ENCODE assay signal across 1 cellular context in genomic region chr1:230957580-230957989, GRCh38.
TF ChIP-seq lines count a peak whose summit lies in the region.

No MANE protein-coding gene starts in this region.

TF ChIP-seq in GM12878, 131 proteins besides CTCF, POLR2A, EP300 and RAD21 (continued from another document):
- TF ChIP-seq, protein P1, sequence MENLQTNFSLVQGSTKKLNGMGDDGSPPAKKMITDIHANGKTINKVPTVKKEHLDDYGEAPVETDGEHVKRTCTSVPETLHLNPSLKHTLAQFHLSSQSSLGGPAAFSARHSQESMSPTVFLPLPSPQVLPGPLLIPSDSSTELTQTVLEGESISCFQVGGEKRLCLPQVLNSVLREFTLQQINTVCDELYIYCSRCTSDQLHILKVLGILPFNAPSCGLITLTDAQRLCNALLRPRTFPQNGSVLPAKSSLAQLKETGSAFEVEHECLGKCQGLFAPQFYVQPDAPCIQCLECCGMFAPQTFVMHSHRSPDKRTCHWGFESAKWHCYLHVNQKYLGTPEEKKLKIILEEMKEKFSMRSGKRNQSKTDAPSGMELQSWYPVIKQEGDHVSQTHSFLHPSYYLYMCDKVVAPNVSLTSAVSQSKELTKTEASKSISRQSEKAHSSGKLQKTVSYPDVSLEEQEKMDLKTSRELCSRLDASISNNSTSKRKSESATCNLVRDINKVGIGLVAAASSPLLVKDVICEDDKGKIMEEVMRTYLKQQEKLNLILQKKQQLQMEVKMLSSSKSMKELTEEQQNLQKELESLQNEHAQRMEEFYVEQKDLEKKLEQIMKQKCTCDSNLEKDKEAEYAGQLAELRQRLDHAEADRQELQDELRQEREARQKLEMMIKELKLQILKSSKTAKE (IDR thresholded peaks at IDR 0.05; ENCODE audit: low read depth, poor library complexity, severe bottlenecking), result no peak
- TF ChIP-seq MYC (IDR thresholded peaks at IDR 0.05; ENCODE audit: insufficient read depth, insufficient read length, insufficient replicate concordance, low read length, severe bottlenecking), result no peak
- TF ChIP-seq, protein P2, sequence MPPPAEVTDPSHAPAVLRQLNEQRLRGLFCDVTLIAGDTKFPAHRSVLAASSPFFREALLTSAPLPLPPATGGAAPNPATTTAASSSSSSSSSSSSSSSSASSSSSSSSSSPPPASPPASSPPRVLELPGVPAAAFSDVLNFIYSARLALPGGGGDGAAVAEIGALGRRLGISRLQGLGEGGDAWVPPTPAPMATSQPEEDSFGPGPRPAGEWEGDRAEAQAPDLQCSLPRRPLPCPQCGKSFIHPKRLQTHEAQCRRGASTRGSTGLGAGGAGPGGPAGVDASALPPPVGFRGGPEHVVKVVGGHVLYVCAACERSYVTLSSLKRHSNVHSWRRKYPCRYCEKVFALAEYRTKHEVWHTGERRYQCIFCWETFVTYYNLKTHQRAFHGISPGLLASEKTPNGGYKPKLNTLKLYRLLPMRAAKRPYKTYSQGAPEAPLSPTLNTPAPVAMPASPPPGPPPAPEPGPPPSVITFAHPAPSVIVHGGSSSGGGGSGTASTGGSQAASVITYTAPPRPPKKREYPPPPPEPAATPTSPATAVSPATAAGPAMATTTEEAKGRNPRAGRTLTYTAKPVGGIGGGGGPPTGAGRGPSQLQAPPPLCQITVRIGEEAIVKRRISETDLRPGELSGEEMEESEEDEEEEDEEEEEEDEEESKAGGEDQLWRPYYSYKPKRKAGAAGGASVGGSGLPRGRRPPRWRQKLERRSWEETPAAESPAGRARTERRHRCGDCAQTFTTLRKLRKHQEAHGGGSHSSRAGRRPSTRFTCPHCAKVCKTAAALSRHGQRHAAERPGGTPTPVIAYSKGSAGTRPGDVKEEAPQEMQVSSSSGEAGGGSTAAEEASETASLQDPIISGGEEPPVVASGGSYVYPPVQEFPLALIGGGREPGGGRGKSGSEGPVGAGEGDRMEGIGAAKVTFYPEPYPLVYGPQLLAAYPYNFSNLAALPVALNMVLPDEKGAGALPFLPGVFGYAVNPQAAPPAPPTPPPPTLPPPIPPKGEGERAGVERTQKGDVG (CRISPR knock-in tag; IDR thresholded peaks at IDR 0.05), result no peak
- TF ChIP-seq RBBP5 (conservative IDR thresholded peaks at IDR 0.05), result no peak
- no peak for TF ChIP-seq RCOR1 (conservative IDR thresholded peaks at IDR 0.05; ENCODE audit: low read depth, low read length)
- TF ChIP-seq BCL11A (IDR thresholded peaks at IDR 0.05; ENCODE audit: low read depth, low read length), result no peak
- TF ChIP-seq RFX5 (IDR thresholded peaks at IDR 0.05; ENCODE audit: low read depth, low read length), result no peak
- no peak for TF ChIP-seq GATAD2B (conservative IDR thresholded peaks at IDR 0.05; ENCODE audit: low read depth)
- TF ChIP-seq SMAD5 (IDR thresholded peaks at IDR 0.05; ENCODE audit: low read depth), result no peak
- peak; percentile 41 for TF ChIP-seq JUNB (IDR thresholded peaks at IDR 0.05)
- TF ChIP-seq SPI1 (IDR thresholded peaks at IDR 0.05; ENCODE audit: borderline replicate concordance, insufficient read depth, low read depth, low read length), result peak; percentile 59
- TF ChIP-seq KDM1A (IDR thresholded peaks at IDR 0.05; ENCODE audit: borderline replicate concordance), result no peak
- no peak for TF ChIP-seq BRCA1 (IDR thresholded peaks at IDR 0.05; ENCODE audit: low read depth, low read length)
- no peak for TF ChIP-seq SUPT20H (IDR thresholded peaks at IDR 0.05; ENCODE audit: borderline replicate concordance, control insufficient read depth, low read depth, low read length)
- TF ChIP-seq PAX5 (IDR thresholded peaks at IDR 0.05; ENCODE audit: borderline replicate concordance, low read depth, low read length), result no peak
- no peak for TF ChIP-seq HDGF (IDR thresholded peaks at IDR 0.05)
- no peak for TF ChIP-seq SIX5 (IDR thresholded peaks at IDR 0.05; ENCODE audit: low read depth, low read length, severe bottlenecking)
- no peak for TF ChIP-seq CBX3 (IDR thresholded peaks at IDR 0.05; ENCODE audit: borderline replicate concordance, low read depth)
- TF ChIP-seq, protein P3, sequence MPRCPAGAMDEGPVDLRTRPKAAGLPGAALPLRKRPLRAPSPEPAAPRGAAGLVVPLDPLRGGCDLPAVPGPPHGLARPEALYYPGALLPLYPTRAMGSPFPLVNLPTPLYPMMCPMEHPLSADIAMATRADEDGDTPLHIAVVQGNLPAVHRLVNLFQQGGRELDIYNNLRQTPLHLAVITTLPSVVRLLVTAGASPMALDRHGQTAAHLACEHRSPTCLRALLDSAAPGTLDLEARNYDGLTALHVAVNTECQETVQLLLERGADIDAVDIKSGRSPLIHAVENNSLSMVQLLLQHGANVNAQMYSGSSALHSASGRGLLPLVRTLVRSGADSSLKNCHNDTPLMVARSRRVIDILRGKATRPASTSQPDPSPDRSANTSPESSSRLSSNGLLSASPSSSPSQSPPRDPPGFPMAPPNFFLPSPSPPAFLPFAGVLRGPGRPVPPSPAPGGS (IDR thresholded peaks at IDR 0.05; ENCODE audit: borderline replicate concordance, insufficient read depth, low read depth, low read length, poor library complexity, severe bottlenecking), result no peak
- no peak for TF ChIP-seq BACH1 (IDR thresholded peaks at IDR 0.05; ENCODE audit: borderline replicate concordance)
